In the genomic region with DNA sequence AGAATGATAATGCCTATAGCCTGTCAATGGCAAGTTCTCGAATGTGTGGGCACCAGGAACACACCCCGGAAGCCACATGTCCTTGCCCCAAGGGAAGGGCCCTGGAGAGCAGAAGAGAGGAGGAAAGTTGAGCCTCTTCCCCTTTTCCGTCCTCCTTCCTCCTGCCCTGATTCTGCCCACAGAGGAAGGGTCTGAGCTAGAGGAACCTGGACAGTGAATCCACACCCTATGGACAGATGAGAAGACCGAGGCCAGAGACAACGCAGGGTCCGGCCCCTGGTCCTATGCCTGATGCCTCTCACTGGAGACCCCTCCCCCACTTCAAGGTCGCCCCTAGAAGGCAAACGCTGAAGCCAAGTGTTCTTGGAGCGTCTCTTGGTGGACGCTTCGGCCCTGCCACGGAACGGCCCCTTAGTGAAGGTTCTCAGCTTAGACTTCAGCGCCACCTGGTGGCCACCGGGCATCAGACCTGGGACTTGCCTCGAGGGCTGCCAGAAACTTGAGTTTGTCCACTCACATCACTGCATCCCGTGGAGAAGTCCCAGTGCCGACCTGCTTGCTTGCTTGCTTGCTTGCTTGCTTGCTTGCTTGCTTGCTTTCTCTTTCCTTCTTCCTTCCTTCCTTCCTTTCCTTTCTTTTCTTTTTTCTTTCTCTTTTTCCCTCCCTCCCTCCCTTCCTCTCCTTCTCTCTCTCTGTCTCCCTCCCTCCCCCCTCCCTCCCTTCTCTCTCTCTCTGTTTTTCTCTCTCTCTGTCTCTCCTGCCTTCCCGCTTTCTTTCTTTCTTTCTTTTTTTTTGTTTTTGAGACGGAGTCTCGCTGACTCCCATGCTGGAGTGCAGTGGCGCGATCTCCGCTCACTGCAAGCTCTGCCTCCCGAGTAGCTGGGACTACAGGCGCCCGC, we compare ENCODE assay signal across 1 cellular context.
TF ChIP-seq lines count a peak whose summit lies in the region.

No MANE protein-coding gene starts in this region.

TF ChIP-seq in GM12878, 131 proteins besides CTCF, POLR2A, EP300 and RAD21 (continued from another document and continues in another):
- TF ChIP-seq, protein P1, sequence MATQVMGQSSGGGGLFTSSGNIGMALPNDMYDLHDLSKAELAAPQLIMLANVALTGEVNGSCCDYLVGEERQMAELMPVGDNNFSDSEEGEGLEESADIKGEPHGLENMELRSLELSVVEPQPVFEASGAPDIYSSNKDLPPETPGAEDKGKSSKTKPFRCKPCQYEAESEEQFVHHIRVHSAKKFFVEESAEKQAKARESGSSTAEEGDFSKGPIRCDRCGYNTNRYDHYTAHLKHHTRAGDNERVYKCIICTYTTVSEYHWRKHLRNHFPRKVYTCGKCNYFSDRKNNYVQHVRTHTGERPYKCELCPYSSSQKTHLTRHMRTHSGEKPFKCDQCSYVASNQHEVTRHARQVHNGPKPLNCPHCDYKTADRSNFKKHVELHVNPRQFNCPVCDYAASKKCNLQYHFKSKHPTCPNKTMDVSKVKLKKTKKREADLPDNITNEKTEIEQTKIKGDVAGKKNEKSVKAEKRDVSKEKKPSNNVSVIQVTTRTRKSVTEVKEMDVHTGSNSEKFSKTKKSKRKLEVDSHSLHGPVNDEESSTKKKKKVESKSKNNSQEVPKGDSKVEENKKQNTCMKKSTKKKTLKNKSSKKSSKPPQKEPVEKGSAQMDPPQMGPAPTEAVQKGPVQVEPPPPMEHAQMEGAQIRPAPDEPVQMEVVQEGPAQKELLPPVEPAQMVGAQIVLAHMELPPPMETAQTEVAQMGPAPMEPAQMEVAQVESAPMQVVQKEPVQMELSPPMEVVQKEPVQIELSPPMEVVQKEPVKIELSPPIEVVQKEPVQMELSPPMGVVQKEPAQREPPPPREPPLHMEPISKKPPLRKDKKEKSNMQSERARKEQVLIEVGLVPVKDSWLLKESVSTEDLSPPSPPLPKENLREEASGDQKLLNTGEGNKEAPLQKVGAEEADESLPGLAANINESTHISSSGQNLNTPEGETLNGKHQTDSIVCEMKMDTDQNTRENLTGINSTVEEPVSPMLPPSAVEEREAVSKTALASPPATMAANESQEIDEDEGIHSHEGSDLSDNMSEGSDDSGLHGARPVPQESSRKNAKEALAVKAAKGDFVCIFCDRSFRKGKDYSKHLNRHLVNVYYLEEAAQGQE (IDR thresholded peaks at IDR 0.05; ENCODE audit: low read depth, low read length): no peak
- no peak for TF ChIP-seq CHD4 (IDR thresholded peaks at IDR 0.05)
- TF ChIP-seq SREBF2 (IDR thresholded peaks at IDR 0.05; ENCODE audit: low read length): no peak
- no peak for TF ChIP-seq STAT3 (IDR thresholded peaks at IDR 0.05; ENCODE audit: low read depth, low read length)
- TF ChIP-seq CREB1 (IDR thresholded peaks at IDR 0.05; ENCODE audit: low read depth): no peak
- TF ChIP-seq, protein P2, sequence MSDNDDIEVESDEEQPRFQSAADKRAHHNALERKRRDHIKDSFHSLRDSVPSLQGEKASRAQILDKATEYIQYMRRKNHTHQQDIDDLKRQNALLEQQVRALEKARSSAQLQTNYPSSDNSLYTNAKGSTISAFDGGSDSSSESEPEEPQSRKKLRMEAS (IDR thresholded peaks at IDR 0.05; ENCODE audit: low read depth, low read length): no peak
- TF ChIP-seq, protein P3, sequence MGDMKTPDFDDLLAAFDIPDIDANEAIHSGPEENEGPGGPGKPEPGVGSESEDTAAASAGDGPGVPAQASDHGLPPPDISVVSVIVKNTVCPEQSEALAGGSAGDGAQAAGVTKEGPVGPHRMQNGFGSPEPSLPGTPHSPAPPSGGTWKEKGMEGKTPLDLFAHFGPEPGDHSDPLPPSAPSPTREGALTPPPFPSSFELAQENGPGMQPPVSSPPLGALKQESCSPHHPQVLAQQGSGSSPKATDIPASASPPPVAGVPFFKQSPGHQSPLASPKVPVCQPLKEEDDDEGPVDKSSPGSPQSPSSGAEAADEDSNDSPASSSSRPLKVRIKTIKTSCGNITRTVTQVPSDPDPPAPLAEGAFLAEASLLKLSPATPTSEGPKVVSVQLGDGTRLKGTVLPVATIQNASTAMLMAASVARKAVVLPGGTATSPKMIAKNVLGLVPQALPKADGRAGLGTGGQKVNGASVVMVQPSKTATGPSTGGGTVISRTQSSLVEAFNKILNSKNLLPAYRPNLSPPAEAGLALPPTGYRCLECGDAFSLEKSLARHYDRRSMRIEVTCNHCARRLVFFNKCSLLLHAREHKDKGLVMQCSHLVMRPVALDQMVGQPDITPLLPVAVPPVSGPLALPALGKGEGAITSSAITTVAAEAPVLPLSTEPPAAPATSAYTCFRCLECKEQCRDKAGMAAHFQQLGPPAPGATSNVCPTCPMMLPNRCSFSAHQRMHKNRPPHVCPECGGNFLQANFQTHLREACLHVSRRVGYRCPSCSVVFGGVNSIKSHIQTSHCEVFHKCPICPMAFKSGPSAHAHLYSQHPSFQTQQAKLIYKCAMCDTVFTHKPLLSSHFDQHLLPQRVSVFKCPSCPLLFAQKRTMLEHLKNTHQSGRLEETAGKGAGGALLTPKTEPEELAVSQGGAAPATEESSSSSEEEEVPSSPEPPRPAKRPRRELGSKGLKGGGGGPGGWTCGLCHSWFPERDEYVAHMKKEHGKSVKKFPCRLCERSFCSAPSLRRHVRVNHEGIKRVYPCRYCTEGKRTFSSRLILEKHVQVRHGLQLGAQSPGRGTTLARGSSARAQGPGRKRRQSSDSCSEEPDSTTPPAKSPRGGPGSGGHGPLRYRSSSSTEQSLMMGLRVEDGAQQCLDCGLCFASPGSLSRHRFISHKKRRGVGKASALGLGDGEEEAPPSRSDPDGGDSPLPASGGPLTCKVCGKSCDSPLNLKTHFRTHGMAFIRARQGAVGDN (IDR thresholded peaks at IDR 0.05): no peak
- no peak for TF ChIP-seq SREBF1 (IDR thresholded peaks at IDR 0.05; ENCODE audit: low read length)
- no peak for TF ChIP-seq KAT2A (conservative IDR thresholded peaks at IDR 0.05; ENCODE audit: control insufficient read depth, low read depth, low read length)
- no peak for TF ChIP-seq TCF12 (IDR thresholded peaks at IDR 0.05; ENCODE audit: low read depth, low read length)
- no peak for TF ChIP-seq CBFB (IDR thresholded peaks at IDR 0.05; ENCODE audit: low read depth)
- TF ChIP-seq, protein P4, sequence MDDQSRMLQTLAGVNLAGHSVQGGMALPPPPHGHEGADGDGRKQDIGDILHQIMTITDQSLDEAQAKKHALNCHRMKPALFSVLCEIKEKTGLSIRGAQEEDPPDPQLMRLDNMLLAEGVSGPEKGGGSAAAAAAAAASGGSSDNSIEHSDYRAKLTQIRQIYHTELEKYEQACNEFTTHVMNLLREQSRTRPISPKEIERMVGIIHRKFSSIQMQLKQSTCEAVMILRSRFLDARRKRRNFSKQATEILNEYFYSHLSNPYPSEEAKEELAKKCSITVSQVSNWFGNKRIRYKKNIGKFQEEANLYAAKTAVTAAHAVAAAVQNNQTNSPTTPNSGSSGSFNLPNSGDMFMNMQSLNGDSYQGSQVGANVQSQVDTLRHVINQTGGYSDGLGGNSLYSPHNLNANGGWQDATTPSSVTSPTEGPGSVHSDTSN (IDR thresholded peaks at IDR 0.05; ENCODE audit: insufficient replicate concordance, low read depth, low read length): no peak
- peak; percentile 48 to 57; a peak in 2 of 4 replicates for TF ChIP-seq IKZF2 (IDR thresholded peaks at IDR 0.05)
- TF ChIP-seq, protein P5, sequence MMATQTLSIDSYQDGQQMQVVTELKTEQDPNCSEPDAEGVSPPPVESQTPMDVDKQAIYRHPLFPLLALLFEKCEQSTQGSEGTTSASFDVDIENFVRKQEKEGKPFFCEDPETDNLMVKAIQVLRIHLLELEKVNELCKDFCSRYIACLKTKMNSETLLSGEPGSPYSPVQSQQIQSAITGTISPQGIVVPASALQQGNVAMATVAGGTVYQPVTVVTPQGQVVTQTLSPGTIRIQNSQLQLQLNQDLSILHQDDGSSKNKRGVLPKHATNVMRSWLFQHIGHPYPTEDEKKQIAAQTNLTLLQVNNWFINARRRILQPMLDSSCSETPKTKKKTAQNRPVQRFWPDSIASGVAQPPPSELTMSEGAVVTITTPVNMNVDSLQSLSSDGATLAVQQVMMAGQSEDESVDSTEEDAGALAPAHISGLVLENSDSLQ (IDR thresholded peaks at IDR 0.05): no peak; the same call in 1 of the 2 replicates
- no peak for TF ChIP-seq ZZZ3 (IDR thresholded peaks at IDR 0.05; ENCODE audit: control insufficient read depth, insufficient read length, low read depth)
- TF ChIP-seq ZNF622 (IDR thresholded peaks at IDR 0.05): no peak
- TF ChIP-seq PAX8 (IDR thresholded peaks at IDR 0.05): no peak
- TF ChIP-seq, protein P6, sequence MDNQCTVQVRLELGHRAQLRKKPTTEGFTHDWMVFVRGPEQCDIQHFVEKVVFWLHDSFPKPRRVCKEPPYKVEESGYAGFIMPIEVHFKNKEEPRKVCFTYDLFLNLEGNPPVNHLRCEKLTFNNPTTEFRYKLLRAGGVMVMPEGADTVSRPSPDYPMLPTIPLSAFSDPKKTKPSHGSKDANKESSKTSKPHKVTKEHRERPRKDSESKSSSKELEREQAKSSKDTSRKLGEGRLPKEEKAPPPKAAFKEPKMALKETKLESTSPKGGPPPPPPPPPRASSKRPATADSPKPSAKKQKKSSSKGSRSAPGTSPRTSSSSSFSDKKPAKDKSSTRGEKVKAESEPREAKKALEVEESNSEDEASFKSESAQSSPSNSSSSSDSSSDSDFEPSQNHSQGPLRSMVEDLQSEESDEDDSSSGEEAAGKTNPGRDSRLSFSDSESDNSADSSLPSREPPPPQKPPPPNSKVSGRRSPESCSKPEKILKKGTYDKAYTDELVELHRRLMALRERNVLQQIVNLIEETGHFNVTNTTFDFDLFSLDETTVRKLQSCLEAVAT (IDR thresholded peaks at IDR 0.05): no peak
- no peak for TF ChIP-seq PML (IDR thresholded peaks at IDR 0.05; ENCODE audit: low read length)
- TF ChIP-seq, protein P7, sequence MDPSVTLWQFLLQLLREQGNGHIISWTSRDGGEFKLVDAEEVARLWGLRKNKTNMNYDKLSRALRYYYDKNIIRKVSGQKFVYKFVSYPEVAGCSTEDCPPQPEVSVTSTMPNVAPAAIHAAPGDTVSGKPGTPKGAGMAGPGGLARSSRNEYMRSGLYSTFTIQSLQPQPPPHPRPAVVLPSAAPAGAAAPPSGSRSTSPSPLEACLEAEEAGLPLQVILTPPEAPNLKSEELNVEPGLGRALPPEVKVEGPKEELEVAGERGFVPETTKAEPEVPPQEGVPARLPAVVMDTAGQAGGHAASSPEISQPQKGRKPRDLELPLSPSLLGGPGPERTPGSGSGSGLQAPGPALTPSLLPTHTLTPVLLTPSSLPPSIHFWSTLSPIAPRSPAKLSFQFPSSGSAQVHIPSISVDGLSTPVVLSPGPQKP (IDR thresholded peaks at IDR 0.05; ENCODE audit: low read depth, low read length): no peak
- TF ChIP-seq, protein P8, sequence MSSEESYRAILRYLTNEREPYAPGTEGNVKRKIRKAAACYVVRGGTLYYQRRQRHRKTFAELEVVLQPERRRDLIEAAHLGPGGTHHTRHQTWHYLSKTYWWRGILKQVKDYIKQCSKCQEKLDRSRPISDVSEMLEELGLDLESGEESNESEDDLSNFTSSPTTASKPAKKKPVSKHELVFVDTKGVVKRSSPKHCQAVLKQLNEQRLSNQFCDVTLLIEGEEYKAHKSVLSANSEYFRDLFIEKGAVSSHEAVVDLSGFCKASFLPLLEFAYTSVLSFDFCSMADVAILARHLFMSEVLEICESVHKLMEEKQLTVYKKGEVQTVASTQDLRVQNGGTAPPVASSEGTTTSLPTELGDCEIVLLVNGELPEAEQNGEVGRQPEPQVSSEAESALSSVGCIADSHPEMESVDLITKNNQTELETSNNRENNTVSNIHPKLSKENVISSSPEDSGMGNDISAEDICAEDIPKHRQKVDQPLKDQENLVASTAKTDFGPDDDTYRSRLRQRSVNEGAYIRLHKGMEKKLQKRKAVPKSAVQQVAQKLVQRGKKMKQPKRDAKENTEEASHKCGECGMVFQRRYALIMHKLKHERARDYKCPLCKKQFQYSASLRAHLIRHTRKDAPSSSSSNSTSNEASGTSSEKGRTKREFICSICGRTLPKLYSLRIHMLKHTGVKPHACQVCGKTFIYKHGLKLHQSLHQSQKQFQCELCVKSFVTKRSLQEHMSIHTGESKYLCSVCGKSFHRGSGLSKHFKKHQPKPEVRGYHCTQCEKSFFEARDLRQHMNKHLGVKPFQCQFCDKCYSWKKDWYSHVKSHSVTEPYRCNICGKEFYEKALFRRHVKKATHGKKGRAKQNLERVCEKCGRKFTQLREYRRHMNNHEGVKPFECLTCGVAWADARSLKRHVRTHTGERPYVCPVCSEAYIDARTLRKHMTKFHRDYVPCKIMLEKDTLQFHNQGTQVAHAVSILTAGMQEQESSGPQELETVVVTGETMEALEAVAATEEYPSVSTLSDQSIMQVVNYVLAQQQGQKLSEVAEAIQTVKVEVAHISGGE (CRISPR knock-in tag; IDR thresholded peaks at IDR 0.05): no peak
- no peak for TF ChIP-seq KLF5 (IDR thresholded peaks at IDR 0.05; ENCODE audit: partially characterized antibody)
- TF ChIP-seq, protein P9, sequence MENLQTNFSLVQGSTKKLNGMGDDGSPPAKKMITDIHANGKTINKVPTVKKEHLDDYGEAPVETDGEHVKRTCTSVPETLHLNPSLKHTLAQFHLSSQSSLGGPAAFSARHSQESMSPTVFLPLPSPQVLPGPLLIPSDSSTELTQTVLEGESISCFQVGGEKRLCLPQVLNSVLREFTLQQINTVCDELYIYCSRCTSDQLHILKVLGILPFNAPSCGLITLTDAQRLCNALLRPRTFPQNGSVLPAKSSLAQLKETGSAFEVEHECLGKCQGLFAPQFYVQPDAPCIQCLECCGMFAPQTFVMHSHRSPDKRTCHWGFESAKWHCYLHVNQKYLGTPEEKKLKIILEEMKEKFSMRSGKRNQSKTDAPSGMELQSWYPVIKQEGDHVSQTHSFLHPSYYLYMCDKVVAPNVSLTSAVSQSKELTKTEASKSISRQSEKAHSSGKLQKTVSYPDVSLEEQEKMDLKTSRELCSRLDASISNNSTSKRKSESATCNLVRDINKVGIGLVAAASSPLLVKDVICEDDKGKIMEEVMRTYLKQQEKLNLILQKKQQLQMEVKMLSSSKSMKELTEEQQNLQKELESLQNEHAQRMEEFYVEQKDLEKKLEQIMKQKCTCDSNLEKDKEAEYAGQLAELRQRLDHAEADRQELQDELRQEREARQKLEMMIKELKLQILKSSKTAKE (IDR thresholded peaks at IDR 0.05; ENCODE audit: low read depth, poor library complexity, severe bottlenecking): no peak
- TF ChIP-seq GATAD2B (conservative IDR thresholded peaks at IDR 0.05; ENCODE audit: low read depth): peak; percentile 84; the same call in 1 of the 2 replicates
- TF ChIP-seq, protein P10, sequence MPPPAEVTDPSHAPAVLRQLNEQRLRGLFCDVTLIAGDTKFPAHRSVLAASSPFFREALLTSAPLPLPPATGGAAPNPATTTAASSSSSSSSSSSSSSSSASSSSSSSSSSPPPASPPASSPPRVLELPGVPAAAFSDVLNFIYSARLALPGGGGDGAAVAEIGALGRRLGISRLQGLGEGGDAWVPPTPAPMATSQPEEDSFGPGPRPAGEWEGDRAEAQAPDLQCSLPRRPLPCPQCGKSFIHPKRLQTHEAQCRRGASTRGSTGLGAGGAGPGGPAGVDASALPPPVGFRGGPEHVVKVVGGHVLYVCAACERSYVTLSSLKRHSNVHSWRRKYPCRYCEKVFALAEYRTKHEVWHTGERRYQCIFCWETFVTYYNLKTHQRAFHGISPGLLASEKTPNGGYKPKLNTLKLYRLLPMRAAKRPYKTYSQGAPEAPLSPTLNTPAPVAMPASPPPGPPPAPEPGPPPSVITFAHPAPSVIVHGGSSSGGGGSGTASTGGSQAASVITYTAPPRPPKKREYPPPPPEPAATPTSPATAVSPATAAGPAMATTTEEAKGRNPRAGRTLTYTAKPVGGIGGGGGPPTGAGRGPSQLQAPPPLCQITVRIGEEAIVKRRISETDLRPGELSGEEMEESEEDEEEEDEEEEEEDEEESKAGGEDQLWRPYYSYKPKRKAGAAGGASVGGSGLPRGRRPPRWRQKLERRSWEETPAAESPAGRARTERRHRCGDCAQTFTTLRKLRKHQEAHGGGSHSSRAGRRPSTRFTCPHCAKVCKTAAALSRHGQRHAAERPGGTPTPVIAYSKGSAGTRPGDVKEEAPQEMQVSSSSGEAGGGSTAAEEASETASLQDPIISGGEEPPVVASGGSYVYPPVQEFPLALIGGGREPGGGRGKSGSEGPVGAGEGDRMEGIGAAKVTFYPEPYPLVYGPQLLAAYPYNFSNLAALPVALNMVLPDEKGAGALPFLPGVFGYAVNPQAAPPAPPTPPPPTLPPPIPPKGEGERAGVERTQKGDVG (CRISPR knock-in tag; IDR thresholded peaks at IDR 0.05): no peak
